Comparison of ENCODE assay signal across 1 cellular context in the genomic region with DNA sequence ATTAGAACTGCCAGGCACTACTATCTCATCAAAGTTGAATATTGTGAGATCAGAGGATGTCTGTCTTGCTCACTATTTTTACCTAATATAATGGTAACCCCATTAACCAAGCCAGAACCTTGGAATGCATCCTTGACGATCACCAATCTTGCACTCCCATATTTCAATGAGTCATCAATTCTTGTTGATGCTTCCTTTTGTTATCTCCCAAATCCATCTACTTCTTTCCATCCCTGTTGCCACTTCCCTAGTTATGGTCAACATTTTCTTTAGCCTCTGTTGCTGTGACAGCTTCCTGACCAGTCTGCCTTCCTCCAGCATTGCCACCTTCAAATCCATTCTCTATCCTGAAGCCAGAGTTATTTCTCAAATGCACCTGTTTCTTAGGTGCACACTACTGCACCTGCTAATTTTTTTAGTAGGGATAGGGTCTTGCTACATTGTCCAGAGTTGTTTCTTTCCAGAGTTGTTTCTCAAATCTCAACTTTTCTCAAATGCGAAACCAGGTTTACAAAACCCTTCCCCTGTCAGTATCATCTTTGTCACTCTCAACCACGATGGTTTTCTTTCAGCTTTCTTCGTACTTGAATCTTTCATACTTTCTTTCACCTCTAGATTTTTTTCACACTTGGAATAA.
A peak's percentile ranks its signal among the peaks of the same experiment; 100 is the strongest.
TF ChIP-seq lines count a peak whose summit lies in the region.

No MANE protein-coding gene starts in this region.

TF ChIP-seq in K562, 482 proteins besides CTCF, POLR2A, EP300 and RAD21 (continued from another document and continues in another):
- TF ChIP-seq, protein P1, sequence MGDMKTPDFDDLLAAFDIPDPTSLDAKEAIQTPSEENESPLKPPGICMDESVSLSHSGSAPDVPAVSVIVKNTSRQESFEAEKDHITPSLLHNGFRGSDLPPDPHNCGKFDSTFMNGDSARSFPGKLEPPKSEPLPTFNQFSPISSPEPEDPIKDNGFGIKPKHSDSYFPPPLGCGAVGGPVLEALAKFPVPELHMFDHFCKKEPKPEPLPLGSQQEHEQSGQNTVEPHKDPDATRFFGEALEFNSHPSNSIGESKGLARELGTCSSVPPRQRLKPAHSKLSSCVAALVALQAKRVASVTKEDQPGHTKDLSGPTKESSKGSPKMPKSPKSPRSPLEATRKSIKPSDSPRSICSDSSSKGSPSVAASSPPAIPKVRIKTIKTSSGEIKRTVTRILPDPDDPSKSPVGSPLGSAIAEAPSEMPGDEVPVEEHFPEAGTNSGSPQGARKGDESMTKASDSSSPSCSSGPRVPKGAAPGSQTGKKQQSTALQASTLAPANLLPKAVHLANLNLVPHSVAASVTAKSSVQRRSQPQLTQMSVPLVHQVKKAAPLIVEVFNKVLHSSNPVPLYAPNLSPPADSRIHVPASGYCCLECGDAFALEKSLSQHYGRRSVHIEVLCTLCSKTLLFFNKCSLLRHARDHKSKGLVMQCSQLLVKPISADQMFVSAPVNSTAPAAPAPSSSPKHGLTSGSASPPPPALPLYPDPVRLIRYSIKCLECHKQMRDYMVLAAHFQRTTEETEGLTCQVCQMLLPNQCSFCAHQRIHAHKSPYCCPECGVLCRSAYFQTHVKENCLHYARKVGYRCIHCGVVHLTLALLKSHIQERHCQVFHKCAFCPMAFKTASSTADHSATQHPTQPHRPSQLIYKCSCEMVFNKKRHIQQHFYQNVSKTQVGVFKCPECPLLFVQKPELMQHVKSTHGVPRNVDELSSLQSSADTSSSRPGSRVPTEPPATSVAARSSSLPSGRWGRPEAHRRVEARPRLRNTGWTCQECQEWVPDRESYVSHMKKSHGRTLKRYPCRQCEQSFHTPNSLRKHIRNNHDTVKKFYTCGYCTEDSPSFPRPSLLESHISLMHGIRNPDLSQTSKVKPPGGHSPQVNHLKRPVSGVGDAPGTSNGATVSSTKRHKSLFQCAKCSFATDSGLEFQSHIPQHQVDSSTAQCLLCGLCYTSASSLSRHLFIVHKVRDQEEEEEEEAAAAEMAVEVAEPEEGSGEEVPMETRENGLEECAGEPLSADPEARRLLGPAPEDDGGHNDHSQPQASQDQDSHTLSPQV (IDR thresholded peaks at IDR 0.05) = no peak
- TF ChIP-seq FOXM1 (IDR thresholded peaks at IDR 0.05; ENCODE audit: low read depth) = no peak
- TF ChIP-seq FOXM1 (CRISPR knock-in tag; IDR thresholded peaks at IDR 0.05; ENCODE audit: low read depth) = no peak
- no peak for TF ChIP-seq FOS (IDR thresholded peaks at IDR 0.05; ENCODE audit: extremely low read depth, insufficient read length)
- TF ChIP-seq NR0B1 (IDR thresholded peaks at IDR 0.05; ENCODE audit: partially characterized antibody) = no peak
- TF ChIP-seq RAD51 (IDR thresholded peaks at IDR 0.05; ENCODE audit: borderline replicate concordance, low read depth) = no peak
- TF ChIP-seq ZNF133 (CRISPR knock-in tag; IDR thresholded peaks at IDR 0.05) = no peak
- TF ChIP-seq MED1 (CRISPR knock-in tag; IDR thresholded peaks at IDR 0.05; ENCODE audit: borderline replicate concordance) = no peak
- TF ChIP-seq TRIM28 (IDR thresholded peaks at IDR 0.05) = no peak
- TF ChIP-seq, protein P2, sequence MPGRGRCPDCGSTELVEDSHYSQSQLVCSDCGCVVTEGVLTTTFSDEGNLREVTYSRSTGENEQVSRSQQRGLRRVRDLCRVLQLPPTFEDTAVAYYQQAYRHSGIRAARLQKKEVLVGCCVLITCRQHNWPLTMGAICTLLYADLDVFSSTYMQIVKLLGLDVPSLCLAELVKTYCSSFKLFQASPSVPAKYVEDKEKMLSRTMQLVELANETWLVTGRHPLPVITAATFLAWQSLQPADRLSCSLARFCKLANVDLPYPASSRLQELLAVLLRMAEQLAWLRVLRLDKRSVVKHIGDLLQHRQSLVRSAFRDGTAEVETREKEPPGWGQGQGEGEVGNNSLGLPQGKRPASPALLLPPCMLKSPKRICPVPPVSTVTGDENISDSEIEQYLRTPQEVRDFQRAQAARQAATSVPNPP (IDR thresholded peaks at IDR 0.05; ENCODE audit: borderline replicate concordance, insufficient read depth, insufficient read length) = no peak
- no peak for TF ChIP-seq NFYB (IDR thresholded peaks at IDR 0.05; ENCODE audit: extremely low read depth, insufficient read length)
- TF ChIP-seq ARID2 (IDR thresholded peaks at IDR 0.05) = no peak
- TF ChIP-seq, protein P3, sequence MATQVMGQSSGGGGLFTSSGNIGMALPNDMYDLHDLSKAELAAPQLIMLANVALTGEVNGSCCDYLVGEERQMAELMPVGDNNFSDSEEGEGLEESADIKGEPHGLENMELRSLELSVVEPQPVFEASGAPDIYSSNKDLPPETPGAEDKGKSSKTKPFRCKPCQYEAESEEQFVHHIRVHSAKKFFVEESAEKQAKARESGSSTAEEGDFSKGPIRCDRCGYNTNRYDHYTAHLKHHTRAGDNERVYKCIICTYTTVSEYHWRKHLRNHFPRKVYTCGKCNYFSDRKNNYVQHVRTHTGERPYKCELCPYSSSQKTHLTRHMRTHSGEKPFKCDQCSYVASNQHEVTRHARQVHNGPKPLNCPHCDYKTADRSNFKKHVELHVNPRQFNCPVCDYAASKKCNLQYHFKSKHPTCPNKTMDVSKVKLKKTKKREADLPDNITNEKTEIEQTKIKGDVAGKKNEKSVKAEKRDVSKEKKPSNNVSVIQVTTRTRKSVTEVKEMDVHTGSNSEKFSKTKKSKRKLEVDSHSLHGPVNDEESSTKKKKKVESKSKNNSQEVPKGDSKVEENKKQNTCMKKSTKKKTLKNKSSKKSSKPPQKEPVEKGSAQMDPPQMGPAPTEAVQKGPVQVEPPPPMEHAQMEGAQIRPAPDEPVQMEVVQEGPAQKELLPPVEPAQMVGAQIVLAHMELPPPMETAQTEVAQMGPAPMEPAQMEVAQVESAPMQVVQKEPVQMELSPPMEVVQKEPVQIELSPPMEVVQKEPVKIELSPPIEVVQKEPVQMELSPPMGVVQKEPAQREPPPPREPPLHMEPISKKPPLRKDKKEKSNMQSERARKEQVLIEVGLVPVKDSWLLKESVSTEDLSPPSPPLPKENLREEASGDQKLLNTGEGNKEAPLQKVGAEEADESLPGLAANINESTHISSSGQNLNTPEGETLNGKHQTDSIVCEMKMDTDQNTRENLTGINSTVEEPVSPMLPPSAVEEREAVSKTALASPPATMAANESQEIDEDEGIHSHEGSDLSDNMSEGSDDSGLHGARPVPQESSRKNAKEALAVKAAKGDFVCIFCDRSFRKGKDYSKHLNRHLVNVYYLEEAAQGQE (CRISPR knock-in tag; IDR thresholded peaks at IDR 0.05; ENCODE audit: low read depth) = no peak
- TF ChIP-seq GTF2E2 (tag; IDR thresholded peaks at IDR 0.05) = no peak
- TF ChIP-seq SREBF2 (CRISPR knock-in tag; IDR thresholded peaks at IDR 0.05) = no peak
- TF ChIP-seq MEIS2 (IDR thresholded peaks at IDR 0.05; ENCODE audit: partially characterized antibody) = no peak
- TF ChIP-seq PYGO2 (tag; IDR thresholded peaks at IDR 0.05) = no peak
- no peak for TF ChIP-seq CBX2 (IDR thresholded peaks at IDR 0.05; ENCODE audit: insufficient read depth, low read length, poor library complexity, severe bottlenecking)
- TF ChIP-seq ZNF695 (CRISPR knock-in tag; IDR thresholded peaks at IDR 0.05) = no peak
- no peak for TF ChIP-seq ZBTB1 (CRISPR knock-in tag; IDR thresholded peaks at IDR 0.05; ENCODE audit: borderline replicate concordance, low read depth)
- TF ChIP-seq ZNF785 (CRISPR knock-in tag; IDR thresholded peaks at IDR 0.05) = no peak
- no peak for TF ChIP-seq BCOR (IDR thresholded peaks at IDR 0.05)
- TF ChIP-seq ZNF511 (CRISPR knock-in tag; IDR thresholded peaks at IDR 0.05) = no peak
- no peak for TF ChIP-seq HNRNPH1 (optimal IDR thresholded peaks at IDR 0.05; ENCODE audit: low read depth, low read length)
- peak; percentile 28; the same call in 1 of the 2 replicates for TF ChIP-seq NFE2L1 (tag; IDR thresholded peaks at IDR 0.05; ENCODE audit: borderline replicate concordance, low read depth)
- no peak for TF ChIP-seq ZBTB17 (CRISPR knock-in tag; IDR thresholded peaks at IDR 0.05)
- TF ChIP-seq SIRT6 (IDR thresholded peaks at IDR 0.05; ENCODE audit: low read depth, low read length) = no peak
- no peak for TF ChIP-seq HNRNPK (IDR thresholded peaks at IDR 0.05; ENCODE audit: low read depth, low read length, poor library complexity, severe bottlenecking)
- 0 out of 2 replicates have a peak, but pooled peaks have one; percentile 51 for TF ChIP-seq JUN (IDR thresholded peaks at IDR 0.05; ENCODE audit: borderline replicate concordance, low read depth, low read length)
- TF ChIP-seq JUN (CRISPR knock-in tag; IDR thresholded peaks at IDR 0.05; ENCODE audit: borderline replicate concordance) = no peak
- TF ChIP-seq ZFP91 (CRISPR knock-in tag; IDR thresholded peaks at IDR 0.05) = no peak
- TF ChIP-seq, protein P4, sequence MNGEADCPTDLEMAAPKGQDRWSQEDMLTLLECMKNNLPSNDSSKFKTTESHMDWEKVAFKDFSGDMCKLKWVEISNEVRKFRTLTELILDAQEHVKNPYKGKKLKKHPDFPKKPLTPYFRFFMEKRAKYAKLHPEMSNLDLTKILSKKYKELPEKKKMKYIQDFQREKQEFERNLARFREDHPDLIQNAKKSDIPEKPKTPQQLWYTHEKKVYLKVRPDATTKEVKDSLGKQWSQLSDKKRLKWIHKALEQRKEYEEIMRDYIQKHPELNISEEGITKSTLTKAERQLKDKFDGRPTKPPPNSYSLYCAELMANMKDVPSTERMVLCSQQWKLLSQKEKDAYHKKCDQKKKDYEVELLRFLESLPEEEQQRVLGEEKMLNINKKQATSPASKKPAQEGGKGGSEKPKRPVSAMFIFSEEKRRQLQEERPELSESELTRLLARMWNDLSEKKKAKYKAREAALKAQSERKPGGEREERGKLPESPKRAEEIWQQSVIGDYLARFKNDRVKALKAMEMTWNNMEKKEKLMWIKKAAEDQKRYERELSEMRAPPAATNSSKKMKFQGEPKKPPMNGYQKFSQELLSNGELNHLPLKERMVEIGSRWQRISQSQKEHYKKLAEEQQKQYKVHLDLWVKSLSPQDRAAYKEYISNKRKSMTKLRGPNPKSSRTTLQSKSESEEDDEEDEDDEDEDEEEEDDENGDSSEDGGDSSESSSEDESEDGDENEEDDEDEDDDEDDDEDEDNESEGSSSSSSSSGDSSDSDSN (IDR thresholded peaks at IDR 0.05; ENCODE audit: borderline replicate concordance in 1 of 2, low read depth in 2 of 2, low read length in 2 of 2) = no peak
- peak; percentile 96 for TF ChIP-seq MAFG (tag; conservative IDR thresholded peaks at IDR 0.05)
- no peak for TF ChIP-seq COPS2 (conservative IDR thresholded peaks at IDR 0.05)
- TF ChIP-seq HEY1 (CRISPR knock-in tag; IDR thresholded peaks at IDR 0.05; ENCODE audit: borderline replicate concordance) = no peak
- TF ChIP-seq ETS1 (conservative IDR thresholded peaks at IDR 0.05; ENCODE audit: control insufficient read depth, low read depth, low read length) = no peak
- no peak for TF ChIP-seq ZNF41 (CRISPR knock-in tag; conservative IDR thresholded peaks at IDR 0.05)
- no peak for TF ChIP-seq SAFB (IDR thresholded peaks at IDR 0.05; ENCODE audit: borderline replicate concordance, low read depth, low read length)
- no peak for TF ChIP-seq MTA2 (IDR thresholded peaks at IDR 0.05; ENCODE audit: low read depth)
- no peak for TF ChIP-seq ATF1 (CRISPR knock-in tag; IDR thresholded peaks at IDR 0.05)
- no peak for TF ChIP-seq ATF1 (tag; IDR thresholded peaks at IDR 0.05)
- TF ChIP-seq ZNF830 (CRISPR knock-in tag; IDR thresholded peaks at IDR 0.05) = no peak
- TF ChIP-seq SRSF9 (IDR thresholded peaks at IDR 0.05; ENCODE audit: borderline replicate concordance, low read depth, low read length) = no peak
- no peak for TF ChIP-seq CREBBP (IDR thresholded peaks at IDR 0.05; ENCODE audit: low read depth, low read length)
- no peak for TF ChIP-seq CREB1 (IDR thresholded peaks at IDR 0.05)
- TF ChIP-seq CREB1 (CRISPR knock-in tag; IDR thresholded peaks at IDR 0.05) = no peak
- no peak for TF ChIP-seq HDAC6 (IDR thresholded peaks at IDR 0.05; ENCODE audit: low read depth, low read length)
- TF ChIP-seq KDM1A (IDR thresholded peaks at IDR 0.05) = no peak
- TF ChIP-seq ZNF134 (CRISPR knock-in tag; conservative IDR thresholded peaks at IDR 0.05) = no peak
